In genomic region chr2:106144621-106145331, GRCh38 we compare ENCODE assay signal across 14 cellular contexts. TPM values are rescaled to one million over a fixed set of nuclear protein-coding genes. Genes with fewer than 3 reads are reported as not detected.
DNase-seq lines count a peak whose midpoint lies in the region; ATAC-seq lines count a peak whose summit lies in the region.
"Had no signal": no experiment of that assay in that cellular context is flagged by ENCODE, and none has a peak within 500 bp of the region (broad histone marks: within the 10 kb centered on the region; RNA-seq: fewer than 3 reads in every experiment).

No MANE protein-coding gene starts in this region.

- H3K79me2 ChIP-seq in mesendoderm (ENCODE audit: control insufficient read depth, insufficient read depth, low read length), result no peaks in the 10 kb centered on the region

- peaks cover 45% of the 10 kb centered on the region for H3K36me3 Mint-ChIP-seq in activated T-helper 1 cell treated with anti-CD3 and anti-CD28 coated beads, Interleukin-12 subunit alpha, Interleukin-12 subunit beta, Interleukin-2, Interleukin-4 antibody, amounts not matched to agents 30 ng/mL and 10 ng/mL and 1 ng/mL, durations not matched to agents 14 hours and 24 hours and 36 hours (ENCODE audit: low read depth)

- DNase-seq in SK-N-MC (ENCODE audit: low read depth, low spot score) (no peak), mesendoderm (no peak), NCI-H1694 (lab: John Stamatoyannopoulos, UW) (no peak), NCI-H2107 treated with DMSO at 0.1 percent for 48 hours (lab: John Stamatoyannopoulos, UW; ENCODE audit: unreplicated experiment) (no peak)
- DNase-seq in activated T-helper 1 cell treated with anti-CD3 and anti-CD28 coated beads, Interleukin-12 subunit alpha, Interleukin-12 subunit beta, Interleukin-2, Interleukin-4 antibody, amounts not matched to agents 30 ng/mL and 10 ng/mL and 1 ng/mL, durations not matched to agents 14 hours and 24 hours and 36 hours (ENCODE audit: low spot score), result no peak
- DNase-seq: MG63, mucosa of descending colon, right cardiac atrium had no signal

- H2BK5ac ChIP-seq in mesendoderm (ENCODE audit: low read length), result no peak overlapping the region

- peak overlapping the region; percentile 67 for H3K4me3 ChIP-seq in SK-N-MC
- H3K4me3 ChIP-seq in mesendoderm (ENCODE audit: low read length), result no peak overlapping the region
- H3K4me3 ChIP-seq: esophagus muscularis mucosa, MG63, mucosa of descending colon, vagina had no signal

- no peaks in the 10 kb centered on the region for H3K9me3 ChIP-seq in SK-N-MC (ENCODE audit: low read depth, low read length)
- H3K9me3 ChIP-seq: esophagus muscularis mucosa, MG63, mucosa of descending colon, vagina had no signal

- peak overlapping the region; percentile 19 for H3K4me3 Mint-ChIP-seq in activated T-helper 1 cell treated with anti-CD3 and anti-CD28 coated beads, Interleukin-12 subunit alpha, Interleukin-12 subunit beta, Interleukin-2, Interleukin-4 antibody, amounts not matched to agents 30 ng/mL and 10 ng/mL and 1 ng/mL, durations not matched to agents 14 hours and 24 hours and 36 hours

- H3K4ac ChIP-seq in mesendoderm (ENCODE audit: low read depth, low read length), result no peak overlapping the region

- H3K79me1 ChIP-seq in mesendoderm (ENCODE audit: low read length), result peaks cover 3% of the 10 kb centered on the region

- H3K9ac ChIP-seq in SK-N-MC (ENCODE audit: insufficient read length), result peak overlapping the region; percentile 5
- H3K9ac ChIP-seq in mesendoderm (ENCODE audit: low read length), result no peak overlapping the region

- H2BK15ac ChIP-seq in mesendoderm (replicated peaks; ENCODE audit: low read depth), result no peak overlapping the region

- H3K56ac ChIP-seq in mesendoderm (ENCODE audit: low read length), result no peak overlapping the region

- no peak overlapping the region for H4K8ac ChIP-seq in mesendoderm (ENCODE audit: low read depth, low read length)

- H3K4me1 Mint-ChIP-seq in activated T-helper 1 cell treated with anti-CD3 and anti-CD28 coated beads, Interleukin-12 subunit alpha, Interleukin-12 subunit beta, Interleukin-2, Interleukin-4 antibody, amounts not matched to agents 30 ng/mL and 10 ng/mL and 1 ng/mL, durations not matched to agents 14 hours and 24 hours and 36 hours (ENCODE audit: low read depth), result peaks cover 63% of the 10 kb centered on the region

- H3K36me3 ChIP-seq in SK-N-MC (ENCODE audit: insufficient read depth, low read length), result peaks cover 11% of the 10 kb centered on the region; the same call in 1 of the 2 replicates
- no peaks in the 10 kb centered on the region for H3K36me3 ChIP-seq in mesendoderm (ENCODE audit: control insufficient read depth, insufficient read depth, low read length)
- H3K36me3 ChIP-seq: vagina had no signal

- H3K23ac ChIP-seq in mesendoderm (ENCODE audit: low read length), result peak overlapping the region; percentile 66

- ATAC-seq in GM18502 (IDR thresholded peaks at IDR 0.05; ENCODE audit: poor library complexity, unreplicated experiment) (peak; percentile 50), GM18909 (IDR thresholded peaks at IDR 0.05; ENCODE audit: poor library complexity, unreplicated experiment) (no peak), HG03280 (IDR thresholded peaks at IDR 0.05; ENCODE audit: unreplicated experiment) (no peak)
- ATAC-seq: mucosa of descending colon, right cardiac atrium had no signal

- no peak overlapping the region for H3K18ac ChIP-seq in mesendoderm (ENCODE audit: low read length)

- no peak overlapping the region for H3K4me2 ChIP-seq in mesendoderm (ENCODE audit: low read length)

- intact Hi-C loops in activated T-helper 1 cell treated with anti-CD3 and anti-CD28 coated beads, Interleukin-12 subunit alpha, Interleukin-12 subunit beta, Interleukin-2, Interleukin-4 antibody, amounts not matched to agents 30 ng/mL and 10 ng/mL and 1 ng/mL, durations not matched to agents 14 hours and 24 hours and 36 hours (cut with micrococcal nuclease), result loop anchor here (1.0 to 5.0 kb wide), 2 partner anchors 37 to 398 kb away; no protein-coding TSS in a partner anchor

- no peaks in the 10 kb centered on the region for H3K27me3 Mint-ChIP-seq in activated T-helper 1 cell treated with anti-CD3 and anti-CD28 coated beads, Interleukin-12 subunit alpha, Interleukin-12 subunit beta, Interleukin-2, Interleukin-4 antibody, amounts not matched to agents 30 ng/mL and 10 ng/mL and 1 ng/mL, durations not matched to agents 14 hours and 24 hours and 36 hours (ENCODE audit: insufficient read depth)

- WGBS in mesendoderm (ENCODE audit: extremely low coverage, insufficient coverage, low lambda C conversion rate), result no CpG with 5 or more reads among the region's 21 CpGs

- H3K27me3 ChIP-seq in mesendoderm (ENCODE audit: insufficient read depth, low read length, poor library complexity), result no peaks in the 10 kb centered on the region
- H3K27me3 ChIP-seq: esophagus muscularis mucosa, MG63, vagina had no signal

- peak overlapping the region; percentile 83 for H3K27ac Mint-ChIP-seq in activated T-helper 1 cell treated with anti-CD3 and anti-CD28 coated beads, Interleukin-12 subunit alpha, Interleukin-12 subunit beta, Interleukin-2, Interleukin-4 antibody, amounts not matched to agents 30 ng/mL and 10 ng/mL and 1 ng/mL, durations not matched to agents 14 hours and 24 hours and 36 hours

- no peak overlapping the region for H2AK5ac ChIP-seq in mesendoderm (ENCODE audit: low read length)

- H3K27ac ChIP-seq in SK-N-MC (peak overlapping the region; percentile 83), mesendoderm (ENCODE audit: low read depth, low read length) (no peak overlapping the region)
- H3K27ac ChIP-seq: esophagus muscularis mucosa, RWPE1, vagina had no signal

- H3K9me3 Mint-ChIP-seq in activated T-helper 1 cell treated with anti-CD3 and anti-CD28 coated beads, Interleukin-12 subunit alpha, Interleukin-12 subunit beta, Interleukin-2, Interleukin-4 antibody, amounts not matched to agents 30 ng/mL and 10 ng/mL and 1 ng/mL, durations not matched to agents 14 hours and 24 hours and 36 hours, result no peaks in the 10 kb centered on the region

- no peak overlapping the region for H4K5ac ChIP-seq in mesendoderm (ENCODE audit: low read length)

- no peaks in the 10 kb centered on the region for H3K4me1 ChIP-seq in mesendoderm (ENCODE audit: control insufficient read depth, low read depth, low read length)
- H3K4me1 ChIP-seq: vagina had no signal

- H2BK120ac ChIP-seq in mesendoderm (ENCODE audit: low read depth, low read length), result no peak overlapping the region

RNA-seq across cellular contexts. Expression of gene UXS1, which starts 49.3 kb away (rescaled TPM):
- 36.7 TPM in 2 replicates for total RNA-seq in activated T-helper 1 cell treated with anti-CD3 and anti-CD28 coated beads, Interleukin-12 subunit alpha, Interleukin-12 subunit beta, Interleukin-2, Interleukin-4 antibody, amounts not matched to agents 30 ng/mL and 10 ng/mL and 1 ng/mL, durations not matched to agents 14 hours and 24 hours and 36 hours
- polyA plus RNA-seq in mesendoderm (2013, experiment 1 of 2), result 37.8 TPM
- polyA plus RNA-seq in mesendoderm (2013, experiment 2 of 2), result 39.0 TPM
